ENCODE assay signal across 16 cellular contexts in the genomic region with DNA sequence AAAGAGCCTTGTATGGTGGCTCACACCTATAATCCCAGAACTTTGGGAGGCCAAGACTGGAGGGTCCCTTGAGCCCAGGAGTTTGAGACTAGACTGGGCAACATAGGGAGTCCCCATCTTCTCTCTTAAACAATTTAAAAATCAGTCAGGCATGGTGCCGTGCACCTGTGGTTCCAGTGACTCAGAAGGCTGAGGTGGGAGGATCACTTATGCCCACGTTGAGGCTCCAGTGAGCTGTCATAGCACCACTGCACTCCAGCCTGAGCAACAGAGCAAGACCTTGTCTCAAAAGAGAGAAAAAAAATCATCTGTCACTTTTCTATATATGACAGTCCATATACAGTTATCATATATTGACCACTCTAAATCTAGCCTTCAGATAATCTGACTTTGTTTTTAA.
A peak's percentile ranks its signal among the peaks of the same experiment; 100 is the strongest.
DNase-seq lines count a peak whose midpoint lies in the region; ATAC-seq, FAIRE-seq and TF ChIP-seq lines count a peak whose summit lies in the region.
"Had no signal": no experiment of that assay in that cellular context is flagged by ENCODE, and none has a peak within 500 bp of the region (broad histone marks: within the 10 kb centered on the region; RNA-seq: fewer than 3 reads in every experiment).

No MANE protein-coding gene starts in this region.

- no peak for FAIRE-seq in pancreas (lab: Jason Lieb, UNC)

- H3K4me1 ChIP-seq in Karpas-422 (ENCODE audit: low read length) (peaks cover 40% of the 10 kb centered on the region), pancreas (peaks cover 0 to 19% (median 4%) of the 10 kb centered on the region in 3 donors), right lobe of liver (peaks cover 0 to 23% (median 7%) of the 10 kb centered on the region in 4 donors)
- H3K4me1 ChIP-seq: HAP-1 had no signal

- intact Hi-C loops in pancreas (cut with DNase I) (no loop called here), right lobe of liver (cut with DNase I) (no loop called here)

- H3K27me3 ChIP-seq in Karpas-422 (ENCODE audit: low read length) (no peaks in the 10 kb centered on the region), pancreas (no peaks in the 10 kb centered on the region), right lobe of liver (no peaks in the 10 kb centered on the region)

- ATAC-seq in GM21360 (IDR thresholded peaks at IDR 0.05; ENCODE audit: unreplicated experiment) (peak; percentile 74), pancreas (no peak), right lobe of liver (no peak), GM21526 (IDR thresholded peaks at IDR 0.05; ENCODE audit: low FRiP score, unreplicated experiment) (no peak)
- ATAC-seq: psoas muscle had no signal

- peak; percentile 26 for DNase-seq in ELR (ENCODE audit: low read depth)
- peak; percentile 80 for DNase-seq in Karpas-422
- DNase-seq in iris pigment epithelial cell (ENCODE audit: low read depth): peak; percentile 11
- no peak for DNase-seq in pancreas
- no peak for DNase-seq in right lobe of liver
- DNase-seq in middle frontal gyrus (ENCODE audit: extremely low spot score, low spot score): no peak
- DNase-seq: activated T-cell treated with anti-CD3 and anti-CD28 coated beads, Interleukin-2, amount 50 U/mL, for 24 hours; amygdala; dermis blood vessel endothelial cell; NCI-H2029 treated with DMSO at 0.1 percent for 48 hours; psoas muscle; WERI-Rb-1 had no signal

- no peaks in the 10 kb centered on the region for H3K9me2 ChIP-seq in Karpas-422 (replicated peaks; ENCODE audit: insufficient read depth, low read length)

- H3K36me3 ChIP-seq in Karpas-422 (ENCODE audit: insufficient read depth, low read length): no peaks in the 10 kb centered on the region
- H3K36me3 ChIP-seq in pancreas: no peaks in the 10 kb centered on the region
- no peaks in the 10 kb centered on the region for H3K36me3 ChIP-seq in right lobe of liver
- H3K36me3 ChIP-seq: HAP-1, WERI-Rb-1 had no signal

- H3K4me3 ChIP-seq in Karpas-422 (ENCODE audit: low read length) (no peak overlapping the region), pancreas (no peak overlapping the region), right lobe of liver (no peak overlapping the region)
- H3K4me3 ChIP-seq: HAP-1, psoas muscle had no signal

- H3K27ac ChIP-seq in Karpas-422 (ENCODE audit: low read length) (no peak overlapping the region), pancreas (no peak overlapping the region), right lobe of liver (no peak overlapping the region)
- H3K27ac ChIP-seq: KMS-11, psoas muscle, WERI-Rb-1 had no signal

- H3K9me3 ChIP-seq in Karpas-422 (ENCODE audit: low read length): no peaks in the 10 kb centered on the region
- no peaks in the 10 kb centered on the region for H3K9me3 ChIP-seq in pancreas
- no peaks in the 10 kb centered on the region for H3K9me3 ChIP-seq in right lobe of liver
- H3K9me3 ChIP-seq: HAP-1, psoas muscle had no signal

- TF ChIP-seq POLR2A in right lobe of liver (IDR thresholded peaks at IDR 0.05): no peak

- H3K79me2 ChIP-seq in Karpas-422 (ENCODE audit: low read length): no peaks in the 10 kb centered on the region

- peak overlapping the region; percentile 27 for H3K4me2 ChIP-seq in Karpas-422 (ENCODE audit: low read depth, low read length, poor library complexity, severe bottlenecking)
- H3K4me2 ChIP-seq: KMS-11 had no signal

- WGBS in pancreas, 2 donors: 83 to 91% methylated on average over 2 of the region's 2 CpGs
- 81% methylated on average over 2 of the region's 2 CpGs for WGBS in right lobe of liver (ENCODE audit: insufficient coverage, low coverage, low lambda C conversion rate, missing lambda C conversion rate)

- H3K9ac ChIP-seq in Karpas-422 (ENCODE audit: low read length): no peak overlapping the region
- H3K9ac ChIP-seq: KMS-11 had no signal

- H2AFZ ChIP-seq in Karpas-422 (ENCODE audit: low read length): no peak overlapping the region

- no peak for TF ChIP-seq CTCF in pancreas (IDR thresholded peaks at IDR 0.05)
- no peak for TF ChIP-seq CTCF in right lobe of liver (IDR thresholded peaks at IDR 0.05)

- no peaks in the 10 kb centered on the region for H4K20me1 ChIP-seq in Karpas-422 (ENCODE audit: insufficient read depth, low read depth, low read length)

Comparison
In these comparisons a context has a peak if more than half of its experiments do, and no peak if none do; other contexts are left out.
1. DNase-seq: peak in ELR (single experiment), Karpas-422 (single experiment) and iris pigment epithelial cell (single experiment); none in pancreas (0 of 6), right lobe of liver (0 of 3) and middle frontal gyrus (single experiment).